In genomic region chr1:78728359-78728758, GRCh38 we compare ENCODE assay signal across 24 cellular contexts.
DNase-seq lines count a peak whose midpoint lies in the region; ATAC-seq, FAIRE-seq and TF ChIP-seq lines count a peak whose summit lies in the region.
"Had no signal": no experiment of that assay in that cellular context is flagged by ENCODE, and none has a peak within 500 bp of the region (broad histone marks: within the 10 kb centered on the region; RNA-seq: fewer than 3 reads in every experiment).

No MANE protein-coding gene starts in this region.

- no peaks in the 10 kb centered on the region for H4K20me1 ChIP-seq in H1 (replicated peaks in 1 of 2; ENCODE audit: control insufficient read depth in 1 of 2, insufficient read depth in 2 of 2, low read length in 2 of 2)
- H4K20me1 ChIP-seq: BLaER1 treated with 17β-estradiol and CSF1 and Interleukin-3, amounts not matched to agents 10 nM and 100 nM had no signal

- no peak for TF ChIP-seq RAD21 in H1 (IDR thresholded peaks at IDR 0.05 in 1 of 2, conservative IDR thresholded peaks at IDR 0.05 in 1 of 2; ENCODE audit: low read depth in 2 of 2, low read length in 2 of 2)

- intact Hi-C loops in left ventricle myocardium superior (cut with micrococcal nuclease), result no loop called here
- intact Hi-C loops in Right ventricle myocardium superior (cut with DNase I), result no loop called here

- TF ChIP-seq CTCF in RWPE2 (IDR thresholded peaks at IDR 0.05; ENCODE audit: poor library complexity, severe bottlenecking), result no peak
- no peak for TF ChIP-seq CTCF in H1 (IDR thresholded peaks at IDR 0.05; ENCODE audit: control extremely low read depth in 1 of 3, insufficient read depth in 1 of 3, low read depth in 1 of 3, low read length in 3 of 3)

- no peak overlapping the region for H3K18ac ChIP-seq in H1 (ENCODE audit: extremely low read depth, low read length)

- no peak overlapping the region for H3K14ac ChIP-seq in H1 (ENCODE audit: insufficient read length)

- H3K9me3 ChIP-seq in RWPE2 (ENCODE audit: severe bottlenecking) (no peaks in the 10 kb centered on the region), H1 (ENCODE audit: insufficient read depth in 2 of 2, low read depth in 1 of 2, low read length in 1 of 2) (no peaks in the 10 kb centered on the region)
- H3K9me3 ChIP-seq: A549; BE2C; BLaER1 treated with 17β-estradiol and CSF1 and Interleukin-3, amounts not matched to agents 10 nM and 100 nM had no signal

- no peak overlapping the region for H3K9ac ChIP-seq in H1 (replicated peaks in 1 of 4; ENCODE audit: extremely low read depth in 1 of 4, low read depth in 3 of 4, low read length in 3 of 4)
- H3K9ac ChIP-seq: BLaER1 treated with 17β-estradiol and CSF1 and Interleukin-3, amounts not matched to agents 10 nM and 100 nM had no signal

- no peak overlapping the region for H2AK5ac ChIP-seq in H1 (ENCODE audit: low read depth, low read length)

- H3K27ac ChIP-seq in RWPE2 (ENCODE audit: poor library complexity, severe bottlenecking) (no peak overlapping the region), H1 (ENCODE audit: low read depth, low read length) (no peak overlapping the region)
- H3K27ac ChIP-seq: A549; BLaER1 treated with 17β-estradiol and CSF1 and Interleukin-3, amounts not matched to agents 10 nM and 100 nM had no signal

- DNase-seq in left ventricle myocardium superior (peak; percentile 15), Right ventricle myocardium superior (no peak), RWPE2 (ENCODE audit: low spot score) (peak; percentile 45), H1 (ENCODE audit: low read depth in 1 of 2, low spot score in 2 of 2) (no peak), retina (peak; percentile 7)
- no peak for DNase-seq in activated CD4-positive, alpha-beta T cell treated with anti-CD3 and anti-CD28 coated beads for 48 hours
- DNase-seq: 8988T; ACHN; AML-193; BE2C; Calu3; CD4-positive, alpha-beta memory T cell; COR-L47; DMS53; DMS79 treated with DMSO at 0.1 percent for 48 hours; GF-D8; H9 had no signal

- WGBS in H1 (ENCODE audit: extremely low coverage in 1 of 2, insufficient coverage in 1 of 2, insufficient read length in 1 of 2, insufficient replicate concordance in 2 of 2, low coverage in 1 of 2, low lambda C conversion rate in 2 of 2, missing lambda C conversion rate in 1 of 2), 2 experiments, result 88% methylated on average over 12 of the region's 12 CpGs; no CpG with 5 or more reads in 1 of the 2 experiments

- no peaks in the 10 kb centered on the region for H3K79me1 ChIP-seq in H1 (ENCODE audit: low read depth, low read length)

- H2BK12ac ChIP-seq in H1 (ENCODE audit: low read depth, low read length), result no peak overlapping the region

- H3K23ac ChIP-seq in H1 (ENCODE audit: insufficient read length), result no peak overlapping the region

- no peaks in the 10 kb centered on the region for H3K79me2 ChIP-seq in H1 (ENCODE audit: control insufficient read depth in 1 of 2, insufficient read depth in 2 of 2, low read length in 2 of 2)

- H3K4me1 ChIP-seq in RWPE2 (ENCODE audit: insufficient read depth, poor library complexity, severe bottlenecking) (no peaks in the 10 kb centered on the region), H1 (replicated peaks in 1 of 4; ENCODE audit: control insufficient read depth in 3 of 4, insufficient read depth in 4 of 4, low read length in 3 of 4) (no peaks in the 10 kb centered on the region)
- H3K4me1 ChIP-seq: A549; BE2C; BLaER1 treated with 17β-estradiol and CSF1 and Interleukin-3, amounts not matched to agents 10 nM and 100 nM had no signal

- H2BK15ac ChIP-seq in H1 (ENCODE audit: low read length), result no peak overlapping the region

- no peak overlapping the region for H3K4me2 ChIP-seq in H1 (ENCODE audit: insufficient read depth in 1 of 2, low read depth in 2 of 2, low read length in 2 of 2)
- H3K4me2 ChIP-seq: A549; BLaER1 treated with 17β-estradiol and CSF1 and Interleukin-3, amounts not matched to agents 10 nM and 100 nM had no signal

- ATAC-seq in left ventricle myocardium superior, result no peak
- no peak for ATAC-seq in Right ventricle myocardium superior (ENCODE audit: poor library complexity)
- no peak for ATAC-seq in RWPE2 (ENCODE audit: low read depth)
- ATAC-seq in GM18907 (IDR thresholded peaks at IDR 0.05; ENCODE audit: unreplicated experiment), result no peak
- no peak for ATAC-seq in HG02642 (IDR thresholded peaks at IDR 0.05; ENCODE audit: poor library complexity, unreplicated experiment)
- ATAC-seq: A549, HCT116 had no signal

- TF ChIP-seq EP300 in H1 (IDR thresholded peaks at IDR 0.05; ENCODE audit: borderline replicate concordance in 1 of 2, low read depth in 2 of 2, low read length in 2 of 2), result no peak

- no peak for TF ChIP-seq POLR2A in H1 (IDR thresholded peaks at IDR 0.05; ENCODE audit: control extremely low read depth in 1 of 2, low read depth in 2 of 2, low read length in 2 of 2)

- H3K27me3 ChIP-seq in RWPE2 (ENCODE audit: insufficient read depth, poor library complexity, severe bottlenecking) (no peaks in the 10 kb centered on the region), H1 (replicated peaks in 1 of 4; ENCODE audit: control insufficient read depth in 3 of 4, extremely low read depth in 1 of 4, insufficient read depth in 3 of 4, low read length in 3 of 4) (no peaks in the 10 kb centered on the region)
- H3K27me3 ChIP-seq: BE2C; BLaER1 treated with 17β-estradiol and CSF1 and Interleukin-3, amounts not matched to agents 10 nM and 100 nM had no signal

- H3K4me3 ChIP-seq in RWPE2 (ENCODE audit: severe bottlenecking) (no peak overlapping the region), H1 (ENCODE audit: extremely low read depth in 1 of 4, insufficient read depth in 2 of 4, low read depth in 3 of 4, low read length in 4 of 4) (no peak overlapping the region)
- H3K4me3 ChIP-seq: A549; BLaER1 treated with 17β-estradiol and CSF1 and Interleukin-3, amounts not matched to agents 10 nM and 100 nM had no signal

- H2AFZ ChIP-seq in H1 (ENCODE audit: low read length), result 0 out of 2 replicates have a peak overlapping the region, but pooled peaks have one; percentile 28

- POLR2A ChIA-PET in H1 (lab: Charles Lee; ENCODE audit: partially characterized antibody), result no interaction called here

- H3K36me3 ChIP-seq in RWPE2 (ENCODE audit: low read depth) (no peaks in the 10 kb centered on the region), H1 (ENCODE audit: control insufficient read depth in 2 of 4, insufficient read depth in 4 of 4, low read length in 3 of 4) (no peaks in the 10 kb centered on the region)
- H3K36me3 ChIP-seq: BE2C; BLaER1 treated with 17β-estradiol and CSF1 and Interleukin-3, amounts not matched to agents 10 nM and 100 nM had no signal

- no peak for FAIRE-seq in H1 (lab: Jason Lieb, UNC)
- FAIRE-seq: A549, GM12891, GM18507 had no signal

- H2BK20ac ChIP-seq in H1 (ENCODE audit: low read length), result no peak overlapping the region

- H2BK5ac ChIP-seq in H1 (ENCODE audit: low read depth, low read length), result no peak overlapping the region

- H4K5ac ChIP-seq in H1 (ENCODE audit: insufficient read length, low read depth, low read length), result no peak overlapping the region

- CTCF ChIA-PET in H1 (lab: Charles Lee; ENCODE audit: partially characterized antibody), result interaction anchor here (1.2 to 1.5 kb wide), 2 partner anchors 11 kb away, joined by 3 to 5 read pairs; no protein-coding TSS in a partner anchor

- H2BK120ac ChIP-seq in H1 (replicated peaks; ENCODE audit: low read depth, low read length), result no peak overlapping the region

- no peak overlapping the region for H3K4ac ChIP-seq in H1 (replicated peaks; ENCODE audit: insufficient read length, low read depth, low read length)

- no peaks in the 10 kb centered on the region for H3K23me2 ChIP-seq in H1 (ENCODE audit: low read depth, low read length)

- no peak overlapping the region for H3K56ac ChIP-seq in H1 (replicated peaks; ENCODE audit: insufficient read length, low read depth, low read length)

- no peak overlapping the region for H4K8ac ChIP-seq in H1 (ENCODE audit: extremely low read depth, insufficient read depth, low read length)

- no peak overlapping the region for H4K91ac ChIP-seq in H1 (replicated peaks; ENCODE audit: insufficient read length, low read length)

TF ChIP-seq in H1, 55 proteins besides CTCF, POLR2A, EP300 and RAD21:
- no peak for TF ChIP-seq ZNF274 (IDR thresholded peaks at IDR 0.05; ENCODE audit: borderline replicate concordance, extremely low read depth, low read length)
- TF ChIP-seq, protein P1, sequence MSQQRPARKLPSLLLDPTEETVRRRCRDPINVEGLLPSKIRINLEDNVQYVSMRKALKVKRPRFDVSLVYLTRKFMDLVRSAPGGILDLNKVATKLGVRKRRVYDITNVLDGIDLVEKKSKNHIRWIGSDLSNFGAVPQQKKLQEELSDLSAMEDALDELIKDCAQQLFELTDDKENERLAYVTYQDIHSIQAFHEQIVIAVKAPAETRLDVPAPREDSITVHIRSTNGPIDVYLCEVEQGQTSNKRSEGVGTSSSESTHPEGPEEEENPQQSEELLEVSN (IDR thresholded peaks at IDR 0.05), result no peak

Comparison
In these comparisons a context has a peak if more than half of its experiments do, and no peak if none do; other contexts are left out.
1. DNase-seq: peak in left ventricle myocardium superior (single experiment), RWPE2 (single experiment) and retina (single experiment); none in Right ventricle myocardium superior (single experiment), H1 (0 of 2) and activated CD4-positive, alpha-beta T cell treated with anti-CD3 and anti-CD28 coated beads for 48 hours (single experiment).